8 cellular contexts compared by ENCODE assay signal in the genomic region with DNA sequence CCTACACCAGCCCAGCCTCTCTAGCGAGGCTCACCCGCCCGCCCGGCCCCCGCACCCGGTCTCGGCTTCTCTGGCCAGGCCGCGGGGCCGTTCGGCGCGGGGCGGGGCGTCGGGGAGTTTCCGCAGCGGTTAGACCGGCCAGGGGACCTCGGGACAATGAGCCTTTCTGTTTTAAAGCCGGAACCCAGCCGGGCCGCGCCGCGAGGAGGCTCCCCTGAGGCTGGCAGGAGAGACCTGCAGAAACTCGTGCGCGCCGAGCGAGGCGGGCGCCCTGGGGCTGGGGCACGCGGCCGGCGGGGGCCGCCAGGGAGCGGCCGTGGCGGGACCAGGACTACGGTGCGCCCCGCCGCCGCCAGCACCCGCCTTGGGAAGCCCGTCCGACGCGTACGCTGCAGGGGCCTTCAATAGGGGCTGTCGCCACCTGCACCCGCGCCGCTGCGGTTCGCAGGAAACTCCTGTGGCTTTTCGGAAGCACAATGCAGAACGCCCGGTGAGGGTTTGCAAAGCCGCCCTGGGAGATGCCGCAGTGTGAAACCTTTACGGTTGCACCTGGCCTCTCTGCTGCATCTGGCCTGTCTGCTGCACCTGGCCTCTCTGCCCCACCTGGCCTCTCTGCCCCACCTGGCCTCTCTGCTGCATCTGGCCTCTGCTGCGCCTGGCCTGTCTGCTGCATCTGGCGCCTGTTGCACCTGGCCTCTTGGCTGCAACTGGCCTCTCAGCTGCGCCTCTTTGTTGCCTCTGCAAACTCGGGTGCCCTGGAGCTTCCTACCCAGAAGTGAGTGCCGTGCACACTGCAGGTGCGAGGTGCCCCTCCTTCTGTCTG.
DNase-seq lines count a peak whose midpoint lies in the region; ATAC-seq and TF ChIP-seq lines count a peak whose summit lies in the region.

No MANE protein-coding gene starts in this region.

- peaks cover 44% of the 10 kb centered on the region for H3K27me3 Mint-ChIP-seq in nephron progenitor cell (ENCODE audit: low read depth, poor library complexity)

- no peaks in the 10 kb centered on the region for H3K36me3 Mint-ChIP-seq in nephron progenitor cell (ENCODE audit: low read depth)

- 13 to 19% methylated on average over 28 to 48 of the region's 70 CpGs for WGBS in tibial nerve, 2 donors

- no peaks in the 10 kb centered on the region for H3K27me3 ChIP-seq in tibial nerve

- no peak for TF ChIP-seq EP300 in tibial nerve (IDR thresholded peaks at IDR 0.05)

- H3K4me1 Mint-ChIP-seq in nephron progenitor cell, result peaks cover 5% of the 10 kb centered on the region

- TF ChIP-seq POLR2A in tibial nerve (IDR thresholded peaks at IDR 0.05), result no peak

- H3K4me3 Mint-ChIP-seq in nephron progenitor cell, result peak overlapping the region; percentile 78

- peak overlapping the region in 3 of 4 donors; percentile 52 to 64 (median 57) for H3K27ac ChIP-seq in tibial nerve

- DNase-seq in AML-193 (lab: John Stamatoyannopoulos, UW) (peak; percentile 19 to 29), NCI-H774 (lab: John Stamatoyannopoulos, UW) (peak; percentile 92), fibroblast of the aortic adventitia (ENCODE audit: low read depth) (peak; percentile 19), nephron progenitor cell (peak; percentile 76), tibial nerve (ENCODE audit: low spot score in 2 of 2) (peak in 1 of 2 donors; percentile 22)
- DNase-seq in activated T-cell treated with anti-CD3 and anti-CD28 coated beads, Interleukin-2, amount 50 U/mL, for 48 hours, result peak; percentile 68 to 71

- H3K4me1 ChIP-seq in tibial nerve, result peaks cover 0 to 13% (median 3%) of the 10 kb centered on the region in 4 donors

- no peaks in the 10 kb centered on the region for H3K9me3 ChIP-seq in tibial nerve

- no peak overlapping the region for H3K27ac Mint-ChIP-seq in nephron progenitor cell

- TF ChIP-seq CTCF in fibroblast of the aortic adventitia (IDR thresholded peaks at IDR 0.05; ENCODE audit: insufficient read depth, low read length) (no peak), nephron progenitor cell (IDR thresholded peaks at IDR 0.05) (no peak), tibial nerve (IDR thresholded peaks at IDR 0.05) (peak in 2 of 5 experiments; percentile 18 to 21)

- peaks cover 13% of the 10 kb centered on the region for H3K9me3 Mint-ChIP-seq in nephron progenitor cell

- H3K4me3 ChIP-seq in fibroblast of the aortic adventitia (ENCODE audit: low read depth, low read length), result peak overlapping the region; percentile 60
- peak overlapping the region; percentile 40 to 64 (median 50) for H3K4me3 ChIP-seq in tibial nerve

- ATAC-seq in GM19043 (IDR thresholded peaks at IDR 0.05; ENCODE audit: low read depth, unreplicated experiment) (peak; percentile 79), HG03280 (IDR thresholded peaks at IDR 0.05; ENCODE audit: unreplicated experiment) (peak; percentile 83)

- no peaks in the 10 kb centered on the region for H3K36me3 ChIP-seq in tibial nerve
